Comparison of ENCODE assay signal across 8 cellular contexts in genomic region chr1:206050655-206051235, GRCh38. TPM values are rescaled to one million over a fixed set of nuclear protein-coding genes. Genes with fewer than 3 reads are reported as not detected.
DNase-seq lines count a peak whose midpoint lies in the region; ATAC-seq lines count a peak whose summit lies in the region.

No MANE protein-coding gene starts in this region.

- peak overlapping the region; percentile 60 for H3K27ac Mint-ChIP-seq in activated naive CD4-positive, alpha-beta T cell treated with anti-CD3 and anti-CD28 coated beads for 36 hours

- H3K4me3 Mint-ChIP-seq in activated naive CD4-positive, alpha-beta T cell treated with anti-CD3 and anti-CD28 coated beads for 36 hours, result no peak overlapping the region

- ATAC-seq in GM18517 (IDR thresholded peaks at IDR 0.05; ENCODE audit: unreplicated experiment) (peak; percentile 80), HG02840 (IDR thresholded peaks at IDR 0.05; ENCODE audit: low FRiP score, unreplicated experiment) (peak; percentile 80)

- peaks cover 47% of the 10 kb centered on the region for H3K4me1 Mint-ChIP-seq in activated naive CD4-positive, alpha-beta T cell treated with anti-CD3 and anti-CD28 coated beads for 36 hours (ENCODE audit: low read depth)

- CTCF ChIA-PET in activated naive CD4-positive, alpha-beta T cell treated with anti-CD3 and anti-CD28 coated beads for 36 hours (lab: Charles Lee), result no interaction called here

- intact Hi-C loops in activated naive CD4-positive, alpha-beta T cell treated with anti-CD3 and anti-CD28 coated beads for 36 hours (cut with micrococcal nuclease), result loop anchor here (1.0 to 5.0 kb wide), 5 partner anchors 16 to 763 kb away; partner anchors contain the start of gene RAB29

- H3K9me3 Mint-ChIP-seq in activated naive CD4-positive, alpha-beta T cell treated with anti-CD3 and anti-CD28 coated beads for 36 hours, result no peaks in the 10 kb centered on the region

- DNase-seq in NOMO-1 treated with DMSO at 0.1 percent for 48 hours (lab: John Stamatoyannopoulos, UW; ENCODE audit: unreplicated experiment) (peak; percentile 99), dedifferentiated amniotic fluid mesenchymal stem cell (ENCODE audit: extremely low spot score) (no peak), NCI-H1417 treated with DMSO at 0.1 percent for 48 hours (lab: John Stamatoyannopoulos, UW) (no peak), islet precursor cell (no peak)
- peak; percentile 87 for DNase-seq in activated naive CD4-positive, alpha-beta T cell treated with anti-CD3 and anti-CD28 coated beads for 36 hours
- peak; percentile 38 for DNase-seq in stimulated activated CD4-positive, alpha-beta T cell treated with anti-CD3 and anti-CD28 coated beads, Interleukin-4, amount 100 ng/mL, for 1 hour

- peaks cover 11% of the 10 kb centered on the region for H3K27me3 Mint-ChIP-seq in activated naive CD4-positive, alpha-beta T cell treated with anti-CD3 and anti-CD28 coated beads for 36 hours (ENCODE audit: low read depth)

- H3K36me3 Mint-ChIP-seq in activated naive CD4-positive, alpha-beta T cell treated with anti-CD3 and anti-CD28 coated beads for 36 hours (ENCODE audit: low read depth), result no peaks in the 10 kb centered on the region

RNA-seq across cellular contexts. Expression of gene RHEX, which starts 2.2 kb away (rescaled TPM):
- total RNA-seq in activated naive CD4-positive, alpha-beta T cell treated with anti-CD3 and anti-CD28 coated beads for 36 hours, result not detected

RNA-seq across cellular contexts. Expression of gene CTSE, which starts 27.1 kb away (rescaled TPM):
- total RNA-seq in activated naive CD4-positive, alpha-beta T cell treated with anti-CD3 and anti-CD28 coated beads for 36 hours, result not detected

RNA-seq across cellular contexts. Expression of gene RAB7B, which starts 47.5 kb away (rescaled TPM):
- not detected for total RNA-seq in activated naive CD4-positive, alpha-beta T cell treated with anti-CD3 and anti-CD28 coated beads for 36 hours

Comparison
In these comparisons a context has a peak if more than half of its experiments do, and no peak if none do; other contexts are left out.
1. DNase-seq: peak in NOMO-1 treated with DMSO at 0.1 percent for 48 hours (single experiment), activated naive CD4-positive, alpha-beta T cell treated with anti-CD3 and anti-CD28 coated beads for 36 hours (single experiment) and stimulated activated CD4-positive, alpha-beta T cell treated with anti-CD3 and anti-CD28 coated beads, Interleukin-4, amount 100 ng/mL, for 1 hour (single experiment); none in dedifferentiated amniotic fluid mesenchymal stem cell (single experiment), NCI-H1417 treated with DMSO at 0.1 percent for 48 hours (single experiment) and islet precursor cell (single experiment).